ENCODE assay signal across 18 cellular contexts in the genomic region with DNA sequence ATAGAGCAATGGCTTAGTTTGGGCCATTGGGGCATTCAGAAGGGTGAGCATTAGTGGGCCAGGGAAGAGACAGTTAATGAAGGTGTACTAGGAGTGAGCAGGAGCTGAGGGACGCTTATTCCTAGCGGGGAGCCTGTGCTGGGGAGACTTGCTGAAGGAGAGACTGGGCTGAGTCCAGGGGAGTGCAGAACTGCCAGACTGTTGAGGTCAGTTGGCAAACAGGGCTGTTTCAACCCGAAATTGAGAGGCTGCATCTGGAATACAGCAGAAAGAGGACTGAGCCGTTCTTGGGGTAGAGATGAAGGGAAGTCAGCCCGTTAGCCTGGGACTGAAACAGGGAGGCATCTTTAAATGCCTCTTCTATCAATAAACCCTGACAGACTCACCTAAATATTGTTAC. TPM values are rescaled to one million over a fixed set of nuclear protein-coding genes. Genes with fewer than 3 reads are reported as not detected.
DNase-seq lines count a peak whose midpoint lies in the region; ATAC-seq lines count a peak whose summit lies in the region.
"Had no signal": no experiment of that assay in that cellular context is flagged by ENCODE, and none has a peak within 500 bp of the region (broad histone marks: within the 10 kb centered on the region; RNA-seq: fewer than 3 reads in every experiment).

No MANE protein-coding gene starts in this region.

- H3K9ac ChIP-seq in iPS-15b (ENCODE audit: low read depth, low read length) = peak overlapping the region; percentile 27

- no peaks in the 10 kb centered on the region for H3K9me3 Mint-ChIP-seq in activated naive CD4-positive, alpha-beta T cell treated with anti-CD3 and anti-CD28 coated beads, Interleukin-2, amount 50 U/mL, for 72 hours
- H3K9me3 Mint-ChIP-seq: activated naive CD4-positive, alpha-beta T cell treated with anti-CD3 and anti-CD28 coated beads for 36 hours had no signal

- H3K36me3 ChIP-seq in iPS-15b (ENCODE audit: control insufficient read depth, insufficient read depth, low read length) = no peaks in the 10 kb centered on the region
- H3K36me3 ChIP-seq: cardiac muscle cell, upper lobe of left lung had no signal

- DNase-seq in GM03348 (ENCODE audit: low spot score) (peak; percentile 18), putamen (ENCODE audit: low spot score) (peak; percentile 34), Kasumi-1 (lab: John Stamatoyannopoulos, UW) (no peak), SIG-M5 treated with dmso at 0.1 percent for 504 hours (lab: John Stamatoyannopoulos, UW; ENCODE audit: unreplicated experiment) (no peak)
- DNase-seq in activated naive CD4-positive, alpha-beta T cell treated with anti-CD3 and anti-CD28 coated beads, Interleukin-2, amount 50 U/mL, for 72 hours (ENCODE audit: low spot score in 2 of 2) = no peak
- DNase-seq: activated naive CD4-positive, alpha-beta T cell treated with anti-CD3 and anti-CD28 coated beads for 36 hours; Calu3; GDM1; MV-4-11; NCI-H2081; stimulated activated CD4-positive, alpha-beta T cell treated with anti-CD3 and anti-CD28 coated beads, Interleukin-1b, Interleukin-23, amount 100 ng/mL, for 48 hours; T-helper 1 cell; upper lobe of left lung had no signal

- no peak overlapping the region for H3K4me3 ChIP-seq in iPS-15b (ENCODE audit: low read depth, low read length)
- H3K4me3 ChIP-seq: cardiac muscle cell had no signal

- H3K36me3 Mint-ChIP-seq in activated naive CD4-positive, alpha-beta T cell treated with anti-CD3 and anti-CD28 coated beads, Interleukin-2, amount 50 U/mL, for 72 hours = no peaks in the 10 kb centered on the region

- peaks cover 28% of the 10 kb centered on the region for H3K4me1 ChIP-seq in iPS-15b (ENCODE audit: control insufficient read depth, insufficient read depth, low read length)
- H3K4me1 ChIP-seq: upper lobe of left lung had no signal

- H3K27ac ChIP-seq in cingulate gyrus (ENCODE audit: low read depth, low read length) = peak overlapping the region; percentile 61
- H3K27ac ChIP-seq: cardiac muscle cell, upper lobe of left lung had no signal

- H3K9me3 ChIP-seq in iPS-15b (ENCODE audit: control insufficient read depth, insufficient read depth, low read length) = no peaks in the 10 kb centered on the region
- H3K9me3 ChIP-seq: upper lobe of left lung had no signal

- ATAC-seq in GM18520 (IDR thresholded peaks at IDR 0.05; ENCODE audit: unreplicated experiment) = no peak
- ATAC-seq in activated naive CD4-positive, alpha-beta T cell treated with anti-CD3 and anti-CD28 coated beads, Interleukin-2, amount 50 U/mL, for 72 hours = no peak
- ATAC-seq: activated CD4-positive, CD25-positive, alpha-beta regulatory T cell treated with anti-CD3 and anti-CD28 coated beads, Interleukin-2, amount 50 U/mL, for 24 hours had no signal

- no peaks in the 10 kb centered on the region for H3K27me3 ChIP-seq in iPS-15b (ENCODE audit: control insufficient read depth, insufficient read depth, low read length)
- H3K27me3 ChIP-seq: cardiac muscle cell, upper lobe of left lung had no signal

- no peak overlapping the region for H3K27ac Mint-ChIP-seq in activated naive CD4-positive, alpha-beta T cell treated with anti-CD3 and anti-CD28 coated beads, Interleukin-2, amount 50 U/mL, for 72 hours
- H3K27ac Mint-ChIP-seq: activated naive CD4-positive, alpha-beta T cell treated with anti-CD3 and anti-CD28 coated beads for 36 hours had no signal

RNA-seq across cellular contexts. Expression of gene MAP2K6, which starts 33.2 kb away (rescaled TPM):
- 1 to 10 TPM; 3.2 to 5.8 TPM for total RNA-seq in activated naive CD4-positive, alpha-beta T cell treated with anti-CD3 and anti-CD28 coated beads, Interleukin-2, amount 50 U/mL, for 72 hours

Comparison
In these comparisons a context has a peak if more than half of its experiments do, and no peak if none do; other contexts are left out.
1. DNase-seq: peak in GM03348 (single experiment) and putamen (single experiment); none in Kasumi-1 (0 of 2), SIG-M5 treated with dmso at 0.1 percent for 504 hours (single experiment) and activated naive CD4-positive, alpha-beta T cell treated with anti-CD3 and anti-CD28 coated beads, Interleukin-2, amount 50 U/mL, for 72 hours (0 of 2).